Comparison of ENCODE assay signal across 18 cellular contexts in genomic region chr14:52091913-52092312, GRCh38. TPM values are rescaled to one million over a fixed set of nuclear protein-coding genes. Genes with fewer than 3 reads are reported as not detected.
DNase-seq lines count a peak whose midpoint lies in the region; ATAC-seq lines count a peak whose summit lies in the region.
"Had no signal": no experiment of that assay in that cellular context is flagged by ENCODE, and none has a peak within 500 bp of the region (broad histone marks: within the 10 kb centered on the region; RNA-seq: fewer than 3 reads in every experiment).

No MANE protein-coding gene starts in this region.

- no peak overlapping the region for H3K27ac ChIP-seq in aorta (ENCODE audit: low read depth in 1 of 2, low read length in 2 of 2)
- H3K27ac ChIP-seq: 22Rv1; BLaER1 treated with 17β-estradiol and CSF1 and Interleukin-3, amounts not matched to agents 10 nM and 100 nM; GM23248; HL-60 had no signal

- DNase-seq in DMS 273 (lab: John Stamatoyannopoulos, UW; ENCODE audit: unreplicated experiment) (peak; percentile 3), DMS 273 treated with DMSO at 0.1 percent for 48 hours (lab: John Stamatoyannopoulos, UW) (no peak), left cardiac atrium (no peak), cardiac septum (ENCODE audit: low spot score) (no peak), fibroblast of gingiva (ENCODE audit: low read depth) (peak; percentile 81), aorta (no peak), dedifferentiated amniotic fluid mesenchymal stem cell (ENCODE audit: extremely low spot score) (no peak), CD1c-positive myeloid dendritic cell (ENCODE audit: extremely low spot score) (no peak)
- DNase-seq: Calu3; CD4-positive, alpha-beta T cell; DMS153; DMS79 treated with DMSO at 0.1 percent for 48 hours; EL; GM23248 had no signal

- peak; percentile 37 to 71 for ATAC-seq in left cardiac atrium
- ATAC-seq in aorta (ENCODE audit: low FRiP score) = peak; percentile 38
- ATAC-seq: HCT116 had no signal

- no peaks in the 10 kb centered on the region for H3K27me3 ChIP-seq in aorta (ENCODE audit: control insufficient read depth in 1 of 2, insufficient read depth in 2 of 2, low read length in 1 of 2)
- H3K27me3 ChIP-seq: BLaER1 treated with 17β-estradiol and CSF1 and Interleukin-3, amounts not matched to agents 10 nM and 100 nM had no signal

- no peaks in the 10 kb centered on the region for H3K36me3 ChIP-seq in aorta (ENCODE audit: control insufficient read depth in 1 of 2, insufficient read depth in 2 of 2, low read length in 1 of 2)
- H3K36me3 ChIP-seq: BLaER1 treated with 17β-estradiol and CSF1 and Interleukin-3, amounts not matched to agents 10 nM and 100 nM had no signal

- H3K4me3 ChIP-seq in aorta (ENCODE audit: low read length in 2 of 2) = no peak overlapping the region
- H3K4me3 ChIP-seq: BLaER1 treated with 17β-estradiol and CSF1 and Interleukin-3, amounts not matched to agents 10 nM and 100 nM; GM23248 had no signal

- intact Hi-C loops in left cardiac atrium (cut with DNase I) = no loop called here
- intact Hi-C loops in cardiac septum (cut with DNase I) = no loop called here
- intact Hi-C loops in aorta (cut with DNase I) = no loop called here

- H3K4me1 ChIP-seq in aorta (ENCODE audit: control insufficient read depth in 1 of 2, insufficient read depth in 2 of 2, low read length in 2 of 2) = no peaks in the 10 kb centered on the region

- H3K9me3 ChIP-seq in aorta (ENCODE audit: control insufficient read depth, low read length) = no peaks in the 10 kb centered on the region

RNA-seq across cellular contexts. Expression of gene NID2, which starts 23.1 kb away (rescaled TPM):
- 10 to 100 TPM; 29.4 to 42.1 TPM for total RNA-seq in left cardiac atrium
- total RNA-seq in cardiac septum = 37.3 TPM
- total RNA-seq in aorta = 10 to 100 TPM; 22.1 to 56.6 TPM
- polyA plus RNA-seq in aorta = 10 to 100 TPM in 1 of 2 donors, 1 to 10 TPM in 1; 2.8 to 30.9 TPM
- total RNA-seq: Calu3 had no signal

Comparison
In these comparisons a context has a peak if more than half of its experiments do, and no peak if none do; other contexts are left out.
1. DNase-seq: peak in DMS 273 (single experiment) and fibroblast of gingiva (single experiment); none in DMS 273 treated with DMSO at 0.1 percent for 48 hours (single experiment), left cardiac atrium (single experiment), cardiac septum (single experiment), aorta (0 of 2), dedifferentiated amniotic fluid mesenchymal stem cell (single experiment) and CD1c-positive myeloid dendritic cell (single experiment).